ENCODE assay signal across 18 cellular contexts in the genomic region with DNA sequence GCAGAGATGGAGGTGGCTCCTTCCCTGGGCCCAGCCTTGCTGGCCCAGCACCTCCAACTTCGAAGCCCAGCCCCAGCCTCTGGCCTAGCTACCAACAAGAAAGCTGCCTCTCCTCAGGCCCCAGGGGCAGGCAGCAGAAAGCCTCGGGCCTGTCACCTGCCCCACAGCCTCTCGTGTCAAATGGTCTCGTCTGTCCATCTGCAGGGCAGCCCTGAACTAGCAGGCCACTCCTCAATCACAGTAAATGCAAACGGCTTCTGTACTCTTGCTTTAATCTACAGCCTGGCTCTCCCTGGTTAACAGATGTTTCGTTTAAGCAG. TPM values are rescaled to one million over a fixed set of nuclear protein-coding genes. Genes with fewer than 3 reads are reported as not detected.
A peak's percentile ranks its signal among the peaks of the same experiment; 100 is the strongest.
DNase-seq lines count a peak whose midpoint lies in the region; ATAC-seq and TF ChIP-seq lines count a peak whose summit lies in the region.
"Had no signal": no experiment of that assay in that cellular context is flagged by ENCODE, and none has a peak within 500 bp of the region (broad histone marks: within the 10 kb centered on the region; RNA-seq: fewer than 3 reads in every experiment).

No MANE protein-coding gene starts in this region.

- H3K4me1 Mint-ChIP-seq in mesothelial cell of epicardium: peaks cover 37% of the 10 kb centered on the region
- H3K4me1 Mint-ChIP-seq in stimulated activated memory B cell treated with anti-CD40 and anti-IgM and Interleukin-4, amounts not matched to agents 10 μg/mL and 1 μg/mL and 100 μg/mL, for 72 hours: peaks cover 93% of the 10 kb centered on the region

- no peak overlapping the region for H3K4me3 Mint-ChIP-seq in mesothelial cell of epicardium
- H3K4me3 Mint-ChIP-seq in stimulated activated memory B cell treated with anti-CD40 and anti-IgM and Interleukin-4, amounts not matched to agents 10 μg/mL and 1 μg/mL and 100 μg/mL, for 72 hours: peak overlapping the region; percentile 50
- H3K4me3 Mint-ChIP-seq: CD8-positive, alpha-beta T cell had no signal

- no peaks in the 10 kb centered on the region for H3K4me1 ChIP-seq in right cardiac atrium (ENCODE audit: control insufficient read depth, insufficient read depth, low read length)

- DNase-seq in right cardiac atrium (peak in 2 of 3 donors; percentile 5 to 27), cardiac septum (ENCODE audit: low spot score) (no peak), mesothelial cell of epicardium (ENCODE audit: low spot score in 2 of 2, unreplicated experiment in 2 of 2) (no peak), T-helper 2 cell (no peak)
- DNase-seq in activated CD4-positive, alpha-beta T cell treated with anti-CD3 and anti-CD28 coated beads for 1 hour: no peak
- DNase-seq: CD8-positive, alpha-beta T cell; GF-D8; GOT3; KG1; NCI-H1092; NCI-H1930; NCI-H2171; NCI-H82; Peyer's patch had no signal

- ATAC-seq in right cardiac atrium (no peak), HG03432 (IDR thresholded peaks at IDR 0.05; ENCODE audit: unreplicated experiment) (no peak)
- ATAC-seq in stimulated activated memory B cell treated with anti-CD40 and anti-IgM and Interleukin-4, amounts not matched to agents 10 μg/mL and 1 μg/mL and 100 μg/mL, for 72 hours: no peak
- ATAC-seq: A549; CD8-positive, alpha-beta T cell had no signal

- peaks cover 10% of the 10 kb centered on the region for H3K9me3 Mint-ChIP-seq in mesothelial cell of epicardium
- no peaks in the 10 kb centered on the region for H3K9me3 Mint-ChIP-seq in stimulated activated memory B cell treated with anti-CD40 and anti-IgM and Interleukin-4, amounts not matched to agents 10 μg/mL and 1 μg/mL and 100 μg/mL, for 72 hours
- H3K9me3 Mint-ChIP-seq: CD8-positive, alpha-beta T cell had no signal

- WGBS in right cardiac atrium: 69% methylated on average over 6 of the region's 6 CpGs

- peaks cover 8% of the 10 kb centered on the region for H4K20me1 ChIP-seq in SU-DHL-6 (ENCODE audit: low read depth, low read length)

- H3K27ac ChIP-seq in right cardiac atrium (ENCODE audit: low read length): no peak overlapping the region
- H3K27ac ChIP-seq in SU-DHL-6 (ENCODE audit: low read depth, low read length): peak overlapping the region; percentile 65
- H3K27ac ChIP-seq: A549 had no signal

- peaks cover 11% of the 10 kb centered on the region for H3K36me3 Mint-ChIP-seq in mesothelial cell of epicardium
- H3K36me3 Mint-ChIP-seq in stimulated activated memory B cell treated with anti-CD40 and anti-IgM and Interleukin-4, amounts not matched to agents 10 μg/mL and 1 μg/mL and 100 μg/mL, for 72 hours: peaks cover 7% of the 10 kb centered on the region
- H3K36me3 Mint-ChIP-seq: CD8-positive, alpha-beta T cell had no signal

- H3K9me3 ChIP-seq in right cardiac atrium (ENCODE audit: control insufficient read depth, low read length) (no peaks in the 10 kb centered on the region), SU-DHL-6 (ENCODE audit: insufficient read depth, low read length) (no peaks in the 10 kb centered on the region)
- H3K9me3 ChIP-seq: A549, Peyer's patch had no signal

- no peak overlapping the region for H3K9ac ChIP-seq in SU-DHL-6 (ENCODE audit: low read length)

- intact Hi-C loops in right cardiac atrium (cut with DNase I): no loop called here
- intact Hi-C loops in cardiac septum (cut with DNase I): no loop called here

- H3K9me2 ChIP-seq in SU-DHL-6 (replicated peaks; ENCODE audit: insufficient read depth, low read length): no peaks in the 10 kb centered on the region

- H3F3A ChIP-seq in SU-DHL-6 (ENCODE audit: insufficient read depth): 0 out of 2 replicates have a peak, but pooled peaks cover 3% of the 10 kb centered on the region

- no peak overlapping the region for H2AFZ ChIP-seq in SU-DHL-6 (ENCODE audit: low read depth, low read length, severe bottlenecking)

- no peak overlapping the region for H3K4me3 ChIP-seq in right cardiac atrium (ENCODE audit: low read length)
- no peak overlapping the region for H3K4me3 ChIP-seq in SU-DHL-6 (ENCODE audit: insufficient read depth, low read length, poor library complexity, severe bottlenecking)
- H3K4me3 ChIP-seq: A549 had no signal

- peak overlapping the region; percentile 23 for H3K4me2 ChIP-seq in SU-DHL-6 (ENCODE audit: low read depth, low read length, poor library complexity, severe bottlenecking)
- H3K4me2 ChIP-seq: A549 had no signal

- no peaks in the 10 kb centered on the region for H3K27me3 Mint-ChIP-seq in mesothelial cell of epicardium (ENCODE audit: low read depth)
- no peaks in the 10 kb centered on the region for H3K27me3 Mint-ChIP-seq in stimulated activated memory B cell treated with anti-CD40 and anti-IgM and Interleukin-4, amounts not matched to agents 10 μg/mL and 1 μg/mL and 100 μg/mL, for 72 hours

- no peak for TF ChIP-seq CTCF in SU-DHL-6 (IDR thresholded peaks at IDR 0.05; ENCODE audit: insufficient read depth, low read length, poor library complexity, severe bottlenecking)
- no peak for TF ChIP-seq CTCF in mesothelial cell of epicardium (IDR thresholded peaks at IDR 0.05; ENCODE audit: unreplicated experiment)

- H3K79me2 ChIP-seq in SU-DHL-6 (ENCODE audit: insufficient read depth, low read length): peaks cover 99% of the 10 kb centered on the region

- no peaks in the 10 kb centered on the region for H3K36me3 ChIP-seq in SU-DHL-6 (ENCODE audit: low read length)
- H3K36me3 ChIP-seq: Peyer's patch had no signal

- peak overlapping the region; percentile 62 for H3K27ac Mint-ChIP-seq in mesothelial cell of epicardium
- H3K27ac Mint-ChIP-seq in stimulated activated memory B cell treated with anti-CD40 and anti-IgM and Interleukin-4, amounts not matched to agents 10 μg/mL and 1 μg/mL and 100 μg/mL, for 72 hours: peak overlapping the region; percentile 66
- H3K27ac Mint-ChIP-seq: CD8-positive, alpha-beta T cell had no signal

- H3K27me3 ChIP-seq in right cardiac atrium (ENCODE audit: control insufficient read depth, insufficient read depth) (no peaks in the 10 kb centered on the region), SU-DHL-6 (ENCODE audit: low read length) (no peaks in the 10 kb centered on the region)
- H3K27me3 ChIP-seq: Peyer's patch had no signal

RNA-seq across cellular contexts. Expression of a gene that starts 21.6 kb away (rescaled TPM):
- total RNA-seq in right cardiac atrium (10 to 100 TPM in 1 of 4 donors, 1 to 10 TPM in 3; 6.3 to 11.4 (median 8.2) TPM), cardiac septum (8.1 TPM), mesothelial cell of epicardium (57.5 to 62.1 TPM (median 61.9 TPM) in 3 replicates)
- 4.7 TPM for polyA plus RNA-seq in right cardiac atrium

RNA-seq across cellular contexts. Expression of a gene that starts 54.7 kb away (rescaled TPM):
- total RNA-seq in right cardiac atrium (10 to 100 TPM in 3 of 4 donors, 1 to 10 TPM in 1; 9.2 to 12.1 (median 11.2) TPM), cardiac septum (9.0 TPM), mesothelial cell of epicardium (14.3 to 16.4 TPM (median 16.1 TPM) in 3 replicates)
- 4.7 TPM for polyA plus RNA-seq in right cardiac atrium

Comparison
In these comparisons a context has a peak if more than half of its experiments do, and no peak if none do; other contexts are left out.
1. DNase-seq: peak in right cardiac atrium (2 of 3); none in cardiac septum (single experiment), mesothelial cell of epicardium (0 of 2), activated CD4-positive, alpha-beta T cell treated with anti-CD3 and anti-CD28 coated beads for 1 hour (single experiment) and T-helper 2 cell (0 of 5).